19 cellular contexts compared by ENCODE assay signal in genomic region chr16:56408379-56409098, GRCh38. TPM values are rescaled to one million over a fixed set of nuclear protein-coding genes. Genes with fewer than 3 reads are reported as not detected.
DNase-seq lines count a peak whose midpoint lies in the region.
"Had no signal": no experiment of that assay in that cellular context is flagged by ENCODE, and none has a peak within 500 bp of the region (broad histone marks: within the 10 kb centered on the region; RNA-seq: fewer than 3 reads in every experiment).

No MANE protein-coding gene starts in this region.

- H3K9me3 ChIP-seq in duodenal mucosa (ENCODE audit: control insufficient read depth in 1 of 2, low read length in 2 of 2), result no peaks in the 10 kb centered on the region
- H3K9me3 ChIP-seq: BLaER1 had no signal

- H3K9ac ChIP-seq in duodenal mucosa (ENCODE audit: low read depth in 1 of 2, low read length in 2 of 2), result peak overlapping the region; percentile 6 to 43
- H3K9ac ChIP-seq: BLaER1 had no signal

- peaks cover 36% of the 10 kb centered on the region for H3K36me3 Mint-ChIP-seq in activated CD4-positive, alpha-beta T cell treated with anti-CD3 and anti-CD28 coated beads, Interleukin-2, amount 10 ng/mL, durations not matched to agents 7 days and 5 days (ENCODE audit: low read depth)
- peaks cover 39% of the 10 kb centered on the region for H3K36me3 Mint-ChIP-seq in activated CD4-positive, alpha-beta T cell treated with anti-CD3 and anti-CD28 coated beads, Interleukin-2, amount 10 ng/mL, durations not matched to agents 24 days and 14 days (ENCODE audit: low read depth)

- peaks cover 14 to 22% of the 10 kb centered on the region in 2 donors for H3K4me1 ChIP-seq in duodenal mucosa (ENCODE audit: control insufficient read depth in 1 of 2, insufficient read depth in 2 of 2, low read length in 2 of 2)
- H3K4me1 ChIP-seq: BLaER1 had no signal

- no peaks in the 10 kb centered on the region for H3K9me3 Mint-ChIP-seq in activated CD4-positive, alpha-beta T cell treated with anti-CD3 and anti-CD28 coated beads, Interleukin-2, amount 10 ng/mL, durations not matched to agents 7 days and 5 days
- H3K9me3 Mint-ChIP-seq in activated CD4-positive, alpha-beta T cell treated with anti-CD3 and anti-CD28 coated beads, Interleukin-2, amount 10 ng/mL, durations not matched to agents 24 days and 14 days, result no peaks in the 10 kb centered on the region
- H3K9me3 Mint-ChIP-seq: activated CD8-positive, alpha-beta T cell treated with anti-CD3 and anti-CD28 coated beads for 36 hours; activated naive CD8-positive, alpha-beta T cell treated with anti-CD3 and anti-CD28 coated beads, Interleukin-2, amount 10 ng/mL, durations not matched to agents 7 days and 5 days; H9; stimulated activated naive CD8-positive, alpha-beta T cell treated with anti-CD3 and anti-CD28 coated beads, Interleukin-15, Interleukin-2, amounts not matched to agents 100 ng/mL and 50 ng/mL, for 24 hours had no signal

- H3K4me3 Mint-ChIP-seq in activated CD4-positive, alpha-beta T cell treated with anti-CD3 and anti-CD28 coated beads, Interleukin-2, amount 10 ng/mL, durations not matched to agents 7 days and 5 days, result no peak overlapping the region
- H3K4me3 Mint-ChIP-seq in activated CD4-positive, alpha-beta T cell treated with anti-CD3 and anti-CD28 coated beads, Interleukin-2, amount 10 ng/mL, durations not matched to agents 24 days and 14 days, result no peak overlapping the region
- H3K4me3 Mint-ChIP-seq: activated CD8-positive, alpha-beta T cell treated with anti-CD3 and anti-CD28 coated beads for 36 hours; activated naive CD8-positive, alpha-beta T cell treated with anti-CD3 and anti-CD28 coated beads, Interleukin-2, amount 10 ng/mL, durations not matched to agents 7 days and 5 days; H9; stimulated activated naive CD8-positive, alpha-beta T cell treated with anti-CD3 and anti-CD28 coated beads, Interleukin-15, Interleukin-2, amounts not matched to agents 100 ng/mL and 50 ng/mL, for 24 hours had no signal

- peaks cover 4% of the 10 kb centered on the region for H3K4me1 Mint-ChIP-seq in activated CD4-positive, alpha-beta T cell treated with anti-CD3 and anti-CD28 coated beads, Interleukin-2, amount 10 ng/mL, durations not matched to agents 7 days and 5 days
- H3K4me1 Mint-ChIP-seq in activated CD4-positive, alpha-beta T cell treated with anti-CD3 and anti-CD28 coated beads, Interleukin-2, amount 10 ng/mL, durations not matched to agents 24 days and 14 days, result peaks cover 2% of the 10 kb centered on the region
- H3K4me1 Mint-ChIP-seq: H9 had no signal

- no peak for DNase-seq in activated CD4-positive, alpha-beta T cell treated with anti-CD3 and anti-CD28 coated beads, Interleukin-2, amount 10 ng/mL, durations not matched to agents 7 days and 5 days
- DNase-seq in activated CD4-positive, alpha-beta T cell treated with anti-CD3 and anti-CD28 coated beads, Interleukin-2, amount 10 ng/mL, durations not matched to agents 24 days and 14 days, result no peak
- DNase-seq in mucosa of gallbladder (ENCODE audit: low spot score), result peak; percentile 16
- DNase-seq in midbrain (lab: John Stamatoyannopoulos, UW), result no peak
- no peak for DNase-seq in NCI-H187 (lab: John Stamatoyannopoulos, UW)
- no peak for DNase-seq in NCI-H1417 treated with DMSO at 0.1 percent for 48 hours (lab: John Stamatoyannopoulos, UW)
- DNase-seq in NCI-H2081 (lab: John Stamatoyannopoulos, UW), result no peak
- DNase-seq: activated CD8-positive, alpha-beta T cell treated with anti-CD3 and anti-CD28 coated beads for 36 hours; activated naive CD8-positive, alpha-beta T cell treated with anti-CD3 and anti-CD28 coated beads, Interleukin-2, amount 10 ng/mL, durations not matched to agents 7 days and 5 days; activated T-cell treated with anti-CD3 and anti-CD28 coated beads, Interleukin-2, amount 50 U/mL, for 48 hours; brain microvascular endothelial cell; cortex of kidney; H9; NCI-H1436; NCI-H2171; occipital lobe had no signal

- H3K27ac Mint-ChIP-seq in activated CD4-positive, alpha-beta T cell treated with anti-CD3 and anti-CD28 coated beads, Interleukin-2, amount 10 ng/mL, durations not matched to agents 7 days and 5 days, result peak overlapping the region; percentile 21
- no peak overlapping the region for H3K27ac Mint-ChIP-seq in activated CD4-positive, alpha-beta T cell treated with anti-CD3 and anti-CD28 coated beads, Interleukin-2, amount 10 ng/mL, durations not matched to agents 24 days and 14 days
- H3K27ac Mint-ChIP-seq: activated CD8-positive, alpha-beta T cell treated with anti-CD3 and anti-CD28 coated beads for 36 hours; activated naive CD8-positive, alpha-beta T cell treated with anti-CD3 and anti-CD28 coated beads, Interleukin-2, amount 10 ng/mL, durations not matched to agents 7 days and 5 days; stimulated activated naive CD8-positive, alpha-beta T cell treated with anti-CD3 and anti-CD28 coated beads, Interleukin-15, Interleukin-2, amounts not matched to agents 100 ng/mL and 50 ng/mL, for 24 hours had no signal

- intact Hi-C loops in activated CD4-positive, alpha-beta T cell treated with anti-CD3 and anti-CD28 coated beads, Interleukin-2, amount 10 ng/mL, durations not matched to agents 24 days and 14 days (cut with micrococcal nuclease), result no loop called here

- POLR2A ChIA-PET in activated CD4-positive, alpha-beta T cell treated with anti-CD3 and anti-CD28 coated beads, Interleukin-2, amount 10 ng/mL, durations not matched to agents 7 days and 5 days (lab: Charles Lee), result no interaction called here

- peak overlapping the region; percentile 50 to 55 for H3K4me3 ChIP-seq in duodenal mucosa (ENCODE audit: low read depth in 1 of 2, low read length in 2 of 2)
- H3K4me3 ChIP-seq: BLaER1 had no signal

- no peaks in the 10 kb centered on the region for H3K27me3 ChIP-seq in duodenal mucosa (ENCODE audit: control insufficient read depth in 1 of 2, insufficient read depth in 2 of 2, low read length in 2 of 2)
- H3K27me3 ChIP-seq: BLaER1, brain microvascular endothelial cell had no signal

- CTCF ChIA-PET in activated CD4-positive, alpha-beta T cell treated with anti-CD3 and anti-CD28 coated beads, Interleukin-2, amount 10 ng/mL, durations not matched to agents 7 days and 5 days (lab: Charles Lee), result interaction anchor here (1.3 to 2.8 kb wide), 2 partner anchors 11 to 34 kb away, joined by 4 to 8 read pairs; no protein-coding TSS in a partner anchor

- H3K27me3 Mint-ChIP-seq in activated CD4-positive, alpha-beta T cell treated with anti-CD3 and anti-CD28 coated beads, Interleukin-2, amount 10 ng/mL, durations not matched to agents 7 days and 5 days, result no peaks in the 10 kb centered on the region
- no peaks in the 10 kb centered on the region for H3K27me3 Mint-ChIP-seq in activated CD4-positive, alpha-beta T cell treated with anti-CD3 and anti-CD28 coated beads, Interleukin-2, amount 10 ng/mL, durations not matched to agents 24 days and 14 days
- H3K27me3 Mint-ChIP-seq: activated CD8-positive, alpha-beta T cell treated with anti-CD3 and anti-CD28 coated beads for 36 hours; activated naive CD8-positive, alpha-beta T cell treated with anti-CD3 and anti-CD28 coated beads, Interleukin-2, amount 10 ng/mL, durations not matched to agents 7 days and 5 days; stimulated activated naive CD8-positive, alpha-beta T cell treated with anti-CD3 and anti-CD28 coated beads, Interleukin-15, Interleukin-2, amounts not matched to agents 100 ng/mL and 50 ng/mL, for 24 hours had no signal

- peak overlapping the region; percentile 68 for H3K27ac ChIP-seq in duodenal mucosa (ENCODE audit: low read depth, low read length)
- H3K27ac ChIP-seq: BLaER1, brain microvascular endothelial cell had no signal

- H3K36me3 ChIP-seq in duodenal mucosa (ENCODE audit: control insufficient read depth in 1 of 2, insufficient read depth in 2 of 2, low read length in 2 of 2), result peaks cover 18 to 49% of the 10 kb centered on the region in 2 donors

RNA-seq across cellular contexts. Expression of gene AMFR, which starts 16.8 kb away (rescaled TPM):
- 10 to 100 TPM; 52.5 to 58.5 TPM for total RNA-seq in activated CD4-positive, alpha-beta T cell treated with anti-CD3 and anti-CD28 coated beads, Interleukin-2, amount 10 ng/mL, durations not matched to agents 7 days and 5 days
- 50.6 and 52.3 TPM in 2 replicates for total RNA-seq in activated CD4-positive, alpha-beta T cell treated with anti-CD3 and anti-CD28 coated beads, Interleukin-2, amount 10 ng/mL, durations not matched to agents 24 days and 14 days
- 121 TPM for total RNA-seq in mucosa of gallbladder

RNA-seq across cellular contexts. Expression of gene NUDT21, which starts 42.6 kb away (rescaled TPM):
- 100 to 1,000 TPM; 213 to 241 TPM for total RNA-seq in activated CD4-positive, alpha-beta T cell treated with anti-CD3 and anti-CD28 coated beads, Interleukin-2, amount 10 ng/mL, durations not matched to agents 7 days and 5 days
- total RNA-seq in activated CD4-positive, alpha-beta T cell treated with anti-CD3 and anti-CD28 coated beads, Interleukin-2, amount 10 ng/mL, durations not matched to agents 24 days and 14 days, result 282 and 297 TPM in 2 replicates
- 80.9 TPM for total RNA-seq in mucosa of gallbladder

RNA-seq across cellular contexts. Expression of gene OGFOD1, which starts 42.8 kb away (rescaled TPM):
- total RNA-seq in activated CD4-positive, alpha-beta T cell treated with anti-CD3 and anti-CD28 coated beads, Interleukin-2, amount 10 ng/mL, durations not matched to agents 7 days and 5 days, result 10 to 100 TPM; 43.8 to 44.2 TPM
- total RNA-seq in activated CD4-positive, alpha-beta T cell treated with anti-CD3 and anti-CD28 coated beads, Interleukin-2, amount 10 ng/mL, durations not matched to agents 24 days and 14 days, result 87.0 and 89.2 TPM in 2 replicates
- 34.2 TPM for total RNA-seq in mucosa of gallbladder
